15 cellular contexts compared by ENCODE assay signal in the genomic region with DNA sequence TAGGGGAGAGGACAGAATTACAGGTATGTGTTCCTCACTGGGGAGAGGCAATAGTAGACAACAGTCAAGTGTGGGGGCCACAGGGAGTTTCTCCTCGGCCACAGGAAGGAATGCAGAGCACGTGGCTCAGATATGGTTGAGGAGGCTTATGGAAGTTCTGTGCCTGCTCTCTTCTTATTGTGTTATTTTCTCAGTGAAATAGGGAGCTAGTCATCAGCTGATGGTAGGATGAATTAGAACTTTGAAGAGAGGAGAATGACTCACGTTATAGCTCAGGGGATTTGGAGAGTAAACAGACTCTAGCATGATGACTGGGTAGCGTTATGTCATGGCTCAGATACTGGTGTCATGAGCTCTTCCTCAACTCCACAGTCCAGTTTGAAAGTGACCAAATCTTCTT.
DNase-seq lines count a peak whose midpoint lies in the region; ATAC-seq and TF ChIP-seq lines count a peak whose summit lies in the region.
"Had no signal": no experiment of that assay in that cellular context is flagged by ENCODE, and none has a peak within 500 bp of the region (broad histone marks: within the 10 kb centered on the region; RNA-seq: fewer than 3 reads in every experiment).

No MANE protein-coding gene starts in this region.

- H3K4me1 Mint-ChIP-seq in osteocyte (ENCODE audit: unreplicated experiment), result peaks cover 44% of the 10 kb centered on the region
- H3K4me1 Mint-ChIP-seq in stimulated activated naive CD8-positive, alpha-beta T cell treated with anti-CD3 and anti-CD28 coated beads, Interleukin-15, amount 100 ng/mL, for 72 hours, result no peaks in the 10 kb centered on the region
- H3K4me1 Mint-ChIP-seq: stimulated activated effector memory CD8-positive, alpha-beta T cell treated with anti-CD3 and anti-CD28 coated beads, Interleukin-12 subunit alpha, Interleukin-12 subunit beta, amount 100 ng/mL, for 72 hours had no signal

- H3K36me3 Mint-ChIP-seq in osteocyte (ENCODE audit: unreplicated experiment), result no peaks in the 10 kb centered on the region
- H3K36me3 Mint-ChIP-seq: stimulated activated effector memory CD8-positive, alpha-beta T cell treated with anti-CD3 and anti-CD28 coated beads, Interleukin-12 subunit alpha, Interleukin-12 subunit beta, amount 100 ng/mL, for 72 hours had no signal

- in situ Hi-C loops in astrocyte of the spinal cord (cut with HindIII; ENCODE audit: low sequenced_read_pairs), result no loop called here

- H3K4me3 Mint-ChIP-seq in osteocyte (ENCODE audit: unreplicated experiment), result no peak overlapping the region
- no peak overlapping the region for H3K4me3 Mint-ChIP-seq in stimulated activated naive CD8-positive, alpha-beta T cell treated with anti-CD3 and anti-CD28 coated beads, Interleukin-15, amount 100 ng/mL, for 72 hours
- H3K4me3 Mint-ChIP-seq: GM23338; stimulated activated effector memory CD8-positive, alpha-beta T cell treated with anti-CD3 and anti-CD28 coated beads, Interleukin-12 subunit alpha, Interleukin-12 subunit beta, amount 100 ng/mL, for 72 hours had no signal

- CTCF ChIA-PET in AG04450 (lab: Charles Lee), result interaction anchor here (1.1 kb wide), 1 partner anchor 307 kb away, joined by 4 read pairs; no protein-coding TSS in a partner anchor

- no peaks in the 10 kb centered on the region for H3K9me3 ChIP-seq in AG04450 (ENCODE audit: control insufficient read depth, insufficient read depth, low read length)

- H3K27ac ChIP-seq in AG04450 (ENCODE audit: low read depth, low read length), result peak overlapping the region; percentile 41

- ATAC-seq in HG03432 (IDR thresholded peaks at IDR 0.05; ENCODE audit: unreplicated experiment), result no peak
- ATAC-seq in stimulated activated naive CD8-positive, alpha-beta T cell treated with anti-CD3 and anti-CD28 coated beads, Interleukin-15, amount 100 ng/mL, for 72 hours, result no peak
- ATAC-seq in HG03039 (IDR thresholded peaks at IDR 0.05; ENCODE audit: unreplicated experiment), result no peak
- ATAC-seq: GM23338; stimulated activated effector memory CD8-positive, alpha-beta T cell treated with anti-CD3 and anti-CD28 coated beads, Interleukin-12 subunit alpha, Interleukin-12 subunit beta, amount 100 ng/mL, for 72 hours had no signal

- POLR2A ChIA-PET in AG04450 (lab: Yijun Ruan, JAX), result no interaction called here

- H3K27ac Mint-ChIP-seq in osteocyte (ENCODE audit: unreplicated experiment), result no peak overlapping the region
- no peak overlapping the region for H3K27ac Mint-ChIP-seq in stimulated activated naive CD8-positive, alpha-beta T cell treated with anti-CD3 and anti-CD28 coated beads, Interleukin-15, amount 100 ng/mL, for 72 hours
- H3K27ac Mint-ChIP-seq: GM23338; stimulated activated effector memory CD8-positive, alpha-beta T cell treated with anti-CD3 and anti-CD28 coated beads, Interleukin-12 subunit alpha, Interleukin-12 subunit beta, amount 100 ng/mL, for 72 hours had no signal

- H3K27me3 ChIP-seq in AG04450 (ENCODE audit: control insufficient read depth, insufficient read depth, low read length), result no peaks in the 10 kb centered on the region

- DNase-seq in AG04450 (ENCODE audit: low read depth, low spot score), result peak; percentile 59
- DNase-seq in HT-29 (ENCODE audit: low spot score), result peak; percentile 10
- DNase-seq in astrocyte of the spinal cord (ENCODE audit: low read depth, low spot score), result peak; percentile 86
- peak; percentile 98 for DNase-seq in iris pigment epithelial cell (ENCODE audit: low read depth)
- DNase-seq in osteocyte (ENCODE audit: extremely low spot score, unreplicated experiment), result no peak
- DNase-seq in stimulated activated naive CD8-positive, alpha-beta T cell treated with anti-CD3 and anti-CD28 coated beads, Interleukin-15, amount 100 ng/mL, for 72 hours, result no peak
- DNase-seq: activated CD4-positive, alpha-beta T cell treated with anti-CD3 and anti-CD28 coated beads, Interleukin-2, amount 50 U/mL, for 1 hour; activated gamma-delta T cell treated with Interleukin-2 at 50 U/mL for 16 hours; dermis blood vessel endothelial cell; Kasumi-1; NCI-H510A treated with DMSO at 0.1 percent for 48 hours had no signal

- H3K27me3 Mint-ChIP-seq in osteocyte (ENCODE audit: unreplicated experiment), result no peaks in the 10 kb centered on the region
- no peaks in the 10 kb centered on the region for H3K27me3 Mint-ChIP-seq in stimulated activated naive CD8-positive, alpha-beta T cell treated with anti-CD3 and anti-CD28 coated beads, Interleukin-15, amount 100 ng/mL, for 72 hours

- TF ChIP-seq CTCF in AG04450 (IDR thresholded peaks at IDR 0.05; ENCODE audit: low read depth, low read length), result no peak
- TF ChIP-seq CTCF in astrocyte of the spinal cord (IDR thresholded peaks at IDR 0.05; ENCODE audit: low read depth, low read length), result no peak
- no peak for TF ChIP-seq CTCF in osteocyte (IDR thresholded peaks at IDR 0.05)

- H3K4me3 ChIP-seq in AG04450 (ENCODE audit: low read depth, low read length), result no peak overlapping the region
- no peak overlapping the region for H3K4me3 ChIP-seq in astrocyte of the spinal cord (ENCODE audit: low read depth, low read length)
- H3K4me3 ChIP-seq: GM23338 had no signal

- no peaks in the 10 kb centered on the region for H3K9me3 Mint-ChIP-seq in osteocyte (ENCODE audit: unreplicated experiment)
- H3K9me3 Mint-ChIP-seq in stimulated activated naive CD8-positive, alpha-beta T cell treated with anti-CD3 and anti-CD28 coated beads, Interleukin-15, amount 100 ng/mL, for 72 hours, result peaks cover 7 to 12% of the 10 kb centered on the region in 2 donors
- H3K9me3 Mint-ChIP-seq: GM23338 had no signal

Comparison
In these comparisons a context has a peak if more than half of its experiments do, and no peak if none do; other contexts are left out.
1. DNase-seq: peak in AG04450 (single experiment), HT-29 (single experiment), astrocyte of the spinal cord (single experiment) and iris pigment epithelial cell (single experiment); none in osteocyte (single experiment) and stimulated activated naive CD8-positive, alpha-beta T cell treated with anti-CD3 and anti-CD28 coated beads, Interleukin-15, amount 100 ng/mL, for 72 hours (0 of 2).